ENCODE assay signal across 23 cellular contexts in genomic region chr13:78228211-78228610, GRCh38.
"Had no signal": no experiment of that assay in that cellular context is flagged by ENCODE, and none has a peak within 500 bp of the region (broad histone marks: within the 10 kb centered on the region; RNA-seq: fewer than 3 reads in every experiment).

No MANE protein-coding gene starts in this region.

- H3K9ac ChIP-seq: KMS-11 had no signal

- H3K9me3 ChIP-seq: ascending aorta, SJCRH30 had no signal

- H3K27me3 ChIP-seq: ascending aorta, brain microvascular endothelial cell, cardiac muscle cell, SJCRH30 had no signal

- H3K27ac ChIP-seq: ascending aorta, brain microvascular endothelial cell, cardiac muscle cell, KMS-11, SJCRH30, SK-N-MC had no signal

- H3K4me2 ChIP-seq: KMS-11 had no signal

- H3K4me1 ChIP-seq: ascending aorta, SJCRH30 had no signal

- DNase-seq: activated CD4-positive, alpha-beta T cell treated with anti-CD3 and anti-CD28 coated beads, Interleukin-2, amount 10 ng/mL, durations not matched to agents 24 days and 14 days; activated CD4-positive, alpha-beta T cell treated with anti-CD3 and anti-CD28 coated beads, Interleukin-2, amount 50 U/mL, for 4 hours; activated CD8-positive, alpha-beta T cell treated with anti-CD3 and anti-CD28 coated beads for 36 hours; activated gamma-delta T cell; activated naive CD4-positive, alpha-beta T cell treated with Interleukin-2 at 50 U/mL for 16 hours; activated naive CD8-positive, alpha-beta T cell treated with anti-CD3 and anti-CD28 coated beads, Interleukin-2, amount 10 ng/mL, durations not matched to agents 7 days and 5 days; activated T-cell treated with anti-CD3 and anti-CD28 coated beads, Interleukin-2, amount 50 U/mL, for 24 hours; amygdala; brain microvascular endothelial cell; NCI-H1092 treated with DMSO at 0.1 percent for 48 hours; NCI-H1417; NCI-H146; NCI-H187 treated with DMSO at 0.1 percent for 48 hours; NCI-H2081 treated with DMSO at 0.1 percent for 48 hours; NCI-H345; NCI-H524 treated with DMSO at 0.1 percent for 48 hours; SHP77 had no signal

- H3K4me3 ChIP-seq: ascending aorta, cardiac muscle cell, SJCRH30, SK-N-MC had no signal

- ATAC-seq: activated CD8-positive, alpha-beta T cell treated with anti-CD3 and anti-CD28 coated beads for 36 hours; Panc1 had no signal

- H3K36me3 ChIP-seq: ascending aorta, brain microvascular endothelial cell, cardiac muscle cell, SJCRH30 had no signal
